ENCODE assay signal across 23 cellular contexts in genomic region chr2:31230751-31231150, GRCh38. TPM values are rescaled to one million over a fixed set of nuclear protein-coding genes. Genes with fewer than 3 reads are reported as not detected.
DNase-seq lines count a peak whose midpoint lies in the region; ATAC-seq and TF ChIP-seq lines count a peak whose summit lies in the region.
"Had no signal": no experiment of that assay in that cellular context is flagged by ENCODE, and none has a peak within 500 bp of the region (broad histone marks: within the 10 kb centered on the region; RNA-seq: fewer than 3 reads in every experiment).

No MANE protein-coding gene starts in this region.

- H3K4me1 ChIP-seq in left ventricle myocardium inferior (peaks cover 56% of the 10 kb centered on the region), right cardiac atrium (ENCODE audit: control insufficient read depth, insufficient read depth, low read length) (peaks cover 5% of the 10 kb centered on the region), endodermal cell (ENCODE audit: control insufficient read depth, insufficient read depth, low read length) (peaks cover 7% of the 10 kb centered on the region)
- H3K4me1 ChIP-seq in CD8-positive, alpha-beta T cell (ENCODE audit: insufficient read depth, low read length), result peaks cover 16% of the 10 kb centered on the region

- POLR2A ChIA-PET in CD8-positive, alpha-beta T cell (lab: Charles Lee), result no interaction called here

- no peaks in the 10 kb centered on the region for H3K27me3 ChIP-seq in left ventricle myocardium inferior (ENCODE audit: low read depth)
- H3K27me3 ChIP-seq in right cardiac atrium (ENCODE audit: control insufficient read depth, insufficient read depth), result no peaks in the 10 kb centered on the region
- H3K27me3 ChIP-seq in endodermal cell (ENCODE audit: control insufficient read depth, insufficient read depth, low read length, poor library complexity, severe bottlenecking), result no peaks in the 10 kb centered on the region
- H3K27me3 ChIP-seq in CD8-positive, alpha-beta T cell (ENCODE audit: insufficient read depth, low read length), result no peaks in the 10 kb centered on the region
- H3K27me3 ChIP-seq: BLaER1 treated with 17β-estradiol and CSF1 and Interleukin-3, amounts not matched to agents 10 nM and 100 nM had no signal

- CTCF ChIA-PET in CD8-positive, alpha-beta T cell (lab: Charles Lee), result no interaction called here

- H3K36me3 ChIP-seq in left ventricle myocardium inferior (no peaks in the 10 kb centered on the region), endodermal cell (ENCODE audit: control insufficient read depth, insufficient read depth, low read length) (no peaks in the 10 kb centered on the region)
- H3K36me3 ChIP-seq in CD8-positive, alpha-beta T cell (ENCODE audit: insufficient read depth, low read length), result no peaks in the 10 kb centered on the region
- H3K36me3 ChIP-seq: BLaER1 treated with 17β-estradiol and CSF1 and Interleukin-3, amounts not matched to agents 10 nM and 100 nM had no signal

- intact Hi-C loops in left ventricle myocardium inferior (cut with micrococcal nuclease), result loop anchor here (10.0 kb wide), 1 partner anchor 94 kb away; no protein-coding TSS in a partner anchor
- intact Hi-C loops in right cardiac atrium (cut with DNase I), result loop anchor here in 1 of 4 donors (5.0 kb wide), 1 partner anchor 97 kb away; no protein-coding TSS in a partner anchor
- intact Hi-C loops in CD8-positive, alpha-beta T cell (cut with DNase I, micrococcal nuclease), result loop anchor here (5.0 kb wide), 2 partner anchors 523 to 758 kb away; no protein-coding TSS in a partner anchor

- no peaks in the 10 kb centered on the region for H3K9me3 Mint-ChIP-seq in endodermal cell
- H3K9me3 Mint-ChIP-seq in CD8-positive, alpha-beta T cell, result no peaks in the 10 kb centered on the region
- H3K9me3 Mint-ChIP-seq: CD4-positive, alpha-beta T cell; CD8-positive, alpha-beta memory T cell had no signal

- H3K9me3 ChIP-seq in left ventricle myocardium inferior (replicated peaks) (no peaks in the 10 kb centered on the region), right cardiac atrium (ENCODE audit: control insufficient read depth, low read length) (no peaks in the 10 kb centered on the region), endodermal cell (ENCODE audit: control insufficient read depth, low read length) (no peaks in the 10 kb centered on the region)
- no peaks in the 10 kb centered on the region for H3K9me3 ChIP-seq in CD8-positive, alpha-beta T cell (ENCODE audit: low read length)
- H3K9me3 ChIP-seq: A549; BLaER1 treated with 17β-estradiol and CSF1 and Interleukin-3, amounts not matched to agents 10 nM and 100 nM had no signal

- H3K9ac ChIP-seq in endodermal cell (ENCODE audit: extremely low read depth, low read length, poor library complexity, severe bottlenecking), result no peak overlapping the region
- H3K9ac ChIP-seq: BLaER1 treated with 17β-estradiol and CSF1 and Interleukin-3, amounts not matched to agents 10 nM and 100 nM had no signal

- DNase-seq in left ventricle myocardium inferior, result no peak
- no peak for DNase-seq in right cardiac atrium
- no peak for DNase-seq in endodermal cell
- DNase-seq in CD8-positive, alpha-beta T cell, result no peak
- no peak for DNase-seq in GF-D8 (lab: John Stamatoyannopoulos, UW)
- DNase-seq: AML-193; CD4-positive, alpha-beta T cell; CD8-positive, alpha-beta memory T cell; COR-L47; DMS 273 treated with DMSO at 0.1 percent for 48 hours; DMS153; DMS53; DMS79; DND-41; EL; GDM1 had no signal

- no peak for TF ChIP-seq CTCF in left ventricle myocardium inferior (IDR thresholded peaks at IDR 0.05; ENCODE audit: borderline replicate concordance)
- TF ChIP-seq CTCF in endodermal cell (conservative IDR thresholded peaks at IDR 0.05), result peak; percentile 17
- TF ChIP-seq CTCF in CD8-positive, alpha-beta T cell (IDR thresholded peaks at IDR 0.05), result no peak

- WGBS in right cardiac atrium, result 75% methylated on average over 3 of the region's 3 CpGs
- WGBS in endodermal cell (ENCODE audit: insufficient coverage in 1 of 2, insufficient read length in 1 of 2), 2 experiments, result 96% methylated on average over 3 of the region's 3 CpGs; no CpG with 5 or more reads in 1 of the 2 experiments

- peaks cover 17% of the 10 kb centered on the region for H3K4me1 Mint-ChIP-seq in endodermal cell
- peaks cover 18% of the 10 kb centered on the region for H3K4me1 Mint-ChIP-seq in CD8-positive, alpha-beta T cell (ENCODE audit: low read depth)

- ATAC-seq in right cardiac atrium, result no peak
- ATAC-seq in CD8-positive, alpha-beta T cell, result no peak
- ATAC-seq: A549 had no signal

- H3K4me3 Mint-ChIP-seq in endodermal cell, result no peak overlapping the region
- H3K4me3 Mint-ChIP-seq in CD8-positive, alpha-beta T cell, result no peak overlapping the region
- H3K4me3 Mint-ChIP-seq: B cell; CD4-positive, alpha-beta T cell had no signal

- peaks cover 7% of the 10 kb centered on the region for H3K27me3 Mint-ChIP-seq in endodermal cell (ENCODE audit: insufficient read depth)
- no peaks in the 10 kb centered on the region for H3K27me3 Mint-ChIP-seq in CD8-positive, alpha-beta T cell (ENCODE audit: low read depth)
- H3K27me3 Mint-ChIP-seq: B cell had no signal

- H3K36me3 Mint-ChIP-seq in endodermal cell (ENCODE audit: low read depth), result no peaks in the 10 kb centered on the region
- H3K36me3 Mint-ChIP-seq in CD8-positive, alpha-beta T cell, result no peaks in the 10 kb centered on the region
- H3K36me3 Mint-ChIP-seq: CD8-positive, alpha-beta memory T cell had no signal

- H3K27ac ChIP-seq in left ventricle myocardium inferior (replicated peaks) (peak overlapping the region; percentile 91), right cardiac atrium (ENCODE audit: low read length) (no peak overlapping the region), endodermal cell (ENCODE audit: low read depth, low read length) (no peak overlapping the region)
- H3K27ac ChIP-seq in CD8-positive, alpha-beta T cell (ENCODE audit: low read depth, low read length), result no peak overlapping the region
- H3K27ac ChIP-seq: 22Rv1; A549; BLaER1 treated with 17β-estradiol and CSF1 and Interleukin-3, amounts not matched to agents 10 nM and 100 nM; C4-2B had no signal

- H3K27ac Mint-ChIP-seq in endodermal cell, result no peak overlapping the region
- H3K27ac Mint-ChIP-seq in CD8-positive, alpha-beta T cell, result no peak overlapping the region
- H3K27ac Mint-ChIP-seq: B cell; CD4-positive, alpha-beta T cell; CD8-positive, alpha-beta memory T cell had no signal

- H3K4me3 ChIP-seq in left ventricle myocardium inferior (no peak overlapping the region), right cardiac atrium (ENCODE audit: low read length) (no peak overlapping the region), endodermal cell (ENCODE audit: low read length) (no peak overlapping the region)
- no peak overlapping the region for H3K4me3 ChIP-seq in CD8-positive, alpha-beta T cell (ENCODE audit: low read depth, low read length)
- H3K4me3 ChIP-seq: A549; BLaER1 treated with 17β-estradiol and CSF1 and Interleukin-3, amounts not matched to agents 10 nM and 100 nM had no signal

RNA-seq across cellular contexts. Expression of gene EHD3, which starts 3.2 kb away (rescaled TPM):
- total RNA-seq in left ventricle myocardium inferior, result 29.7 TPM
- 10 to 100 TPM in 3 of 4 donors, 1 to 10 TPM in 1; 9.5 to 13.3 (median 10.9) TPM for total RNA-seq in right cardiac atrium
- 7.4 TPM for polyA plus RNA-seq in right cardiac atrium
- total RNA-seq in endodermal cell, result 10 to 100 TPM; 10.7 to 15.5 TPM
- 8.2 TPM for polyA plus RNA-seq in endodermal cell (2013, experiment 1 of 2)
- 9.2 TPM for polyA plus RNA-seq in endodermal cell (2013, experiment 2 of 2)
- total RNA-seq in CD8-positive, alpha-beta T cell, result under 1 TPM; 0.81 to 0.95 TPM

RNA-seq across cellular contexts. Expression of gene CAPN14, which starts 13.4 kb away (rescaled TPM):
- total RNA-seq in left ventricle myocardium inferior (0.27 TPM), right cardiac atrium (under 1 TPM; 0.08 to 0.18 (median 0.10) TPM), endodermal cell (under 1 TPM; 0.31 to 0.40 TPM)
- polyA plus RNA-seq in right cardiac atrium, result 0.07 TPM
- 0.28 TPM for polyA plus RNA-seq in endodermal cell (2013, experiment 1 of 2)
- 0.41 TPM for polyA plus RNA-seq in endodermal cell (2013, experiment 2 of 2)
- total RNA-seq in CD8-positive, alpha-beta T cell, result under 1 TPM; 0.08 to 0.14 TPM
- total RNA-seq: A172, G401 had no signal

Comparison
In these comparisons a context has a peak if more than half of its experiments do, and no peak if none do; other contexts are left out.
1. RNA of gene EHD3, which starts 3.2 kb away (total RNA-seq): 29.7 TPM in left ventricle myocardium inferior (single experiment), 10.7 to 15.5 TPM in endodermal cell and 9.5 to 13.3 TPM in right cardiac atrium; 0.81 to 0.95 TPM in CD8-positive, alpha-beta T cell; every median in the first group is over 4 times any median in the second.